In the genomic region with DNA sequence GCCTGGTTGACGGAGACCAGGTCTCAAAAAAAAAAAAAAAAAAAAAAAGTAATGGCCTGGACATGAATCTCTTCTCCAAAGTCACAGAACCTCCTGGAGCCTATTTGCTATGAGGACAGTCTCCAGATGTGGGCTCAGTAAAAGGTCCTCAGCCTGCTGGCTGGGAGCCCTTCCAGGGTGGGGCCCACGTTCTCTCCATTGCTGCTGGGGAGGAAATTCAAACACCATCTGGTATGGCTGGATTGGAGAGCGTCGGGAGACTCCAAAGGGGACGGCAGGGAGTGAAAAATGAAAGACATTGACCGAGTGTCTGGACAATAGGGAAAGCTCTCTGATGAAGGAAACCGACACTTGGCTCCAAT, we compare ENCODE assay signal across 13 cellular contexts.
"Had no signal": no experiment of that assay in that cellular context is flagged by ENCODE, and none has a peak within 500 bp of the region (broad histone marks: within the 10 kb centered on the region; RNA-seq: fewer than 3 reads in every experiment).

No MANE protein-coding gene starts in this region.

- H3K9me3 Mint-ChIP-seq: stimulated activated naive CD8-positive, alpha-beta T cell treated with anti-CD3 and anti-CD28 coated beads, Interleukin-15, Interleukin-2, amounts not matched to agents 100 ng/mL and 50 ng/mL, for 24 hours had no signal

- DNase-seq: activated naive CD4-positive, alpha-beta T cell treated with anti-CD3 and anti-CD28 coated beads, Interleukin-2, amount 50 U/mL, for 16 hours; caudate nucleus; foreskin melanocyte; heart left ventricle; left cardiac atrium; midbrain; T1000 had no signal

- H3K4me3 Mint-ChIP-seq: stimulated activated naive CD8-positive, alpha-beta T cell treated with anti-CD3 and anti-CD28 coated beads, Interleukin-15, Interleukin-2, amounts not matched to agents 100 ng/mL and 50 ng/mL, for 24 hours had no signal

- H3K9me3 ChIP-seq: heart left ventricle, lower lobe of right lung, prostate gland, SJSA1, upper lobe of left lung had no signal

- H3K27ac ChIP-seq: heart left ventricle, lower lobe of right lung, prostate gland, SJSA1, upper lobe of left lung had no signal

- H3K27me3 Mint-ChIP-seq: stimulated activated naive CD8-positive, alpha-beta T cell treated with anti-CD3 and anti-CD28 coated beads, Interleukin-15, Interleukin-2, amounts not matched to agents 100 ng/mL and 50 ng/mL, for 24 hours had no signal

- ATAC-seq: activated CD4-positive, CD25-positive, alpha-beta regulatory T cell treated with anti-CD3 and anti-CD28 coated beads, Interleukin-2, amount 50 U/mL, for 24 hours; heart left ventricle; left cardiac atrium had no signal

- H3K27ac Mint-ChIP-seq: stimulated activated naive CD8-positive, alpha-beta T cell treated with anti-CD3 and anti-CD28 coated beads, Interleukin-15, Interleukin-2, amounts not matched to agents 100 ng/mL and 50 ng/mL, for 24 hours had no signal

- H3K4me1 ChIP-seq: prostate gland had no signal

- H3K27me3 ChIP-seq: SJSA1, upper lobe of left lung had no signal

- H3K36me3 ChIP-seq: heart left ventricle, lower lobe of right lung, prostate gland, SJSA1 had no signal

- H3K4me3 ChIP-seq: heart left ventricle, lower lobe of right lung, prostate gland, SJSA1 had no signal
